15 cellular contexts compared by ENCODE assay signal in the genomic region with DNA sequence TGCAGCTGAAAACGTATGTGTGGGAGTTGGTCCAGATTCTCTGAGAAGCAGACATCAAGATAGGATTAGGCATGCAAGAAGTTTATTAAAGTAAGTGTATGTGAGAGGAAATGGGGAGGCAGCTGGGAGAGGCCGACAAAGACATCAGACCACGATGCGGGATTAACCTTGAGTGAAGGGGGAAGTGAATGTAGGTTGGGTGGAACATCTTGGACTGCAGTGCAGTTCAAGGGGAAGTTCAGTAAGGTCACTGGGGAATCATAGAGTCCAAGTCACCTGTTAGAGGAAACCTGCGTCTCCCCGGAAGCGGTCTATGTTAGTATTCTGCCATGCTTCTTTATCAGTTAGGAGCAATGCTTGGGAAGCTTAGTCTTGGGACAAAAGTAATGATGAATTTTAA. TPM values are rescaled to one million over a fixed set of nuclear protein-coding genes. Genes with fewer than 3 reads are reported as not detected.
DNase-seq lines count a peak whose midpoint lies in the region; ATAC-seq and TF ChIP-seq lines count a peak whose summit lies in the region.
"Had no signal": no experiment of that assay in that cellular context is flagged by ENCODE, and none has a peak within 500 bp of the region (broad histone marks: within the 10 kb centered on the region; RNA-seq: fewer than 3 reads in every experiment).

No MANE protein-coding gene starts in this region.

- no peak overlapping the region for H3K27ac ChIP-seq in lower lobe of right lung
- H3K27ac ChIP-seq: ascending aorta, SJSA1 had no signal

- H3K9me3 ChIP-seq in lower lobe of right lung, result no peaks in the 10 kb centered on the region
- H3K9me3 ChIP-seq: ascending aorta, SJSA1 had no signal

- H3K4me3 ChIP-seq in lower lobe of right lung (no peak overlapping the region), foreskin fibroblast (ENCODE audit: low read depth in 1 of 2, low read length in 2 of 2) (no peak overlapping the region)
- H3K4me3 ChIP-seq: ascending aorta, SJSA1 had no signal

- H3K36me3 ChIP-seq in lower lobe of right lung, result no peaks in the 10 kb centered on the region
- H3K36me3 ChIP-seq: ascending aorta, SJSA1 had no signal

- DNase-seq in Kasumi-1 (lab: John Stamatoyannopoulos, UW) (peak; percentile 71 to 78), lower lobe of right lung (no peak), NCI-H69 (lab: John Stamatoyannopoulos, UW) (no peak), foreskin fibroblast (no peak), A172 (ENCODE audit: low spot score) (no peak)
- no peak for DNase-seq in effector CD8-positive, alpha-beta T cell (lab: John Stamatoyannopoulos, UW)
- DNase-seq: CD4-positive, alpha-beta T cell; HFFc6; NCI-H1417 treated with DMSO at 0.1 percent for 48 hours; NCI-H510A treated with DMSO at 0.1 percent for 48 hours; stimulated activated CD4-positive, alpha-beta T cell treated with anti-CD3 and anti-CD28 coated beads, Interleukin-4, amount 100 ng/mL, for 24 hours had no signal

- ATAC-seq in GM18861 (IDR thresholded peaks at IDR 0.05; ENCODE audit: unreplicated experiment), result peak; percentile 73
- ATAC-seq in HG02623 (IDR thresholded peaks at IDR 0.05; ENCODE audit: unreplicated experiment), result peak; percentile 64
- ATAC-seq in lower lobe of right lung, result peak; percentile 44 to 45

- H3K27me3 ChIP-seq in lower lobe of right lung (ENCODE audit: low read depth), result no peaks in the 10 kb centered on the region
- H3K27me3 ChIP-seq: ascending aorta, SJSA1 had no signal

- H3K4me1 ChIP-seq in lower lobe of right lung, result no peaks in the 10 kb centered on the region
- H3K4me1 ChIP-seq: ascending aorta, SJSA1 had no signal

- TF ChIP-seq CTCF in lower lobe of right lung (IDR thresholded peaks at IDR 0.05) (no peak), foreskin fibroblast (IDR thresholded peaks at IDR 0.05; ENCODE audit: low read depth, low read length) (no peak)

- intact Hi-C loops in lower lobe of right lung (cut with DNase I), result no loop called here

RNA-seq across cellular contexts. Expression of gene CXCL8, which starts 22.0 kb away (rescaled TPM):
- 6.2 TPM for total RNA-seq in lower lobe of right lung
- total RNA-seq in A172 (2014; rRNA removed; shearing (Covaris generic)), result 0.09 TPM in 1 of 2 replicates, not detected in the other
- total RNA-seq: ascending aorta had no signal

Comparison
In these comparisons a context has a peak if more than half of its experiments do, and no peak if none do; other contexts are left out.
1. DNase-seq: peak in Kasumi-1 (2 of 2); none in lower lobe of right lung (single experiment), NCI-H69 (single experiment), effector CD8-positive, alpha-beta T cell (single experiment), foreskin fibroblast (0 of 2) and A172 (single experiment).
2. Peak in every context shown above with its lines, with median percentiles within 50 percentile points of each other: ATAC-seq.